ENCODE assay signal across 15 cellular contexts in genomic region chr12:22396253-22396652, GRCh38.
DNase-seq lines count a peak whose midpoint lies in the region; ATAC-seq lines count a peak whose summit lies in the region.
"Had no signal": no experiment of that assay in that cellular context is flagged by ENCODE, and none has a peak within 500 bp of the region (broad histone marks: within the 10 kb centered on the region; RNA-seq: fewer than 3 reads in every experiment).

No MANE protein-coding gene starts in this region.

- H3K4me1 ChIP-seq in CD8-positive, alpha-beta memory T cell (ENCODE audit: insufficient read depth, low read length): peaks cover 36% of the 10 kb centered on the region
- H3K4me1 ChIP-seq: transverse colon had no signal

- no peak overlapping the region for H3K27ac ChIP-seq in CD8-positive, alpha-beta memory T cell (ENCODE audit: low read depth, low read length)
- H3K27ac ChIP-seq: epithelial cell of prostate, HL-60, neutrophil, transverse colon had no signal

- H3K27ac Mint-ChIP-seq in CD8-positive, alpha-beta memory T cell: peak overlapping the region; percentile 78 to 95 (median 90)
- peak overlapping the region; percentile 89 for H3K27ac Mint-ChIP-seq in T-helper 2 cell treated with Interferon-gamma antibody and Interleukin-4, amounts not matched to agents 5 μg/mL and 100 μg/mL, for 36 hours

- no peaks in the 10 kb centered on the region for H3K9me3 ChIP-seq in CD8-positive, alpha-beta memory T cell (ENCODE audit: low read length)
- H3K9me3 ChIP-seq: neutrophil had no signal

- H3K36me3 ChIP-seq in CD8-positive, alpha-beta memory T cell (ENCODE audit: insufficient read depth, low read length): no peaks in the 10 kb centered on the region
- H3K36me3 ChIP-seq: MG63, neutrophil, transverse colon had no signal

- peaks cover 0 to under 1% (median 0%) of the 10 kb centered on the region in 3 donors for H3K36me3 Mint-ChIP-seq in CD8-positive, alpha-beta memory T cell
- no peaks in the 10 kb centered on the region for H3K36me3 Mint-ChIP-seq in T-helper 2 cell treated with Interferon-gamma antibody and Interleukin-4, amounts not matched to agents 5 μg/mL and 100 μg/mL, for 36 hours (ENCODE audit: low read depth)

- no peaks in the 10 kb centered on the region for H3K27me3 Mint-ChIP-seq in CD8-positive, alpha-beta memory T cell
- no peaks in the 10 kb centered on the region for H3K27me3 Mint-ChIP-seq in T-helper 2 cell treated with Interferon-gamma antibody and Interleukin-4, amounts not matched to agents 5 μg/mL and 100 μg/mL, for 36 hours (ENCODE audit: low read depth)

- ATAC-seq in GM18511 (IDR thresholded peaks at IDR 0.05; ENCODE audit: unreplicated experiment): peak; percentile 61

- peaks cover 37 to 51% (median 51%) of the 10 kb centered on the region in 3 donors for H3K4me1 Mint-ChIP-seq in CD8-positive, alpha-beta memory T cell
- peaks cover 25% of the 10 kb centered on the region for H3K4me1 Mint-ChIP-seq in T-helper 2 cell treated with Interferon-gamma antibody and Interleukin-4, amounts not matched to agents 5 μg/mL and 100 μg/mL, for 36 hours (ENCODE audit: low read depth)

- H3K4me3 ChIP-seq in CD8-positive, alpha-beta memory T cell (ENCODE audit: low read length): no peak overlapping the region
- H3K4me3 ChIP-seq: MG63, transverse colon had no signal

- no peaks in the 10 kb centered on the region for H3K27me3 ChIP-seq in CD8-positive, alpha-beta memory T cell (ENCODE audit: insufficient read depth, low read length, poor library complexity, severe bottlenecking)
- H3K27me3 ChIP-seq: MG63, neutrophil, transverse colon had no signal

- DNase-seq in CD8-positive, alpha-beta memory T cell: peak in 3 of 5 donors; percentile 8 to 64 (median 64)
- no peak for DNase-seq in T-helper 2 cell treated with Interferon-gamma antibody and Interleukin-4, amounts not matched to agents 5 μg/mL and 100 μg/mL, for 36 hours (ENCODE audit: low spot score)
- DNase-seq in central memory CD4-positive, alpha-beta T cell: peak; percentile 65
- DNase-seq in NCI-H748 (lab: John Stamatoyannopoulos, UW; ENCODE audit: unreplicated experiment): no peak
- DNase-seq in NK-92 treated with Interleukin-12 subunit alpha and Interleukin-12 subunit beta, amount 100 ng/mL, for 24 hours (lab: John Stamatoyannopoulos, UW): no peak
- DNase-seq in NCI-H146 (lab: John Stamatoyannopoulos, UW): no peak
- DNase-seq in NCI-H524 treated with DMSO at 0.1 percent for 48 hours (lab: John Stamatoyannopoulos, UW): no peak
- DNase-seq: hypothalamus, MG63, NCI-H2227 treated with DMSO at 0.1 percent for 48 hours, transverse colon had no signal

- peak overlapping the region; percentile 38 to 78 (median 63) for H3K4me3 Mint-ChIP-seq in CD8-positive, alpha-beta memory T cell
- H3K4me3 Mint-ChIP-seq in T-helper 2 cell treated with Interferon-gamma antibody and Interleukin-4, amounts not matched to agents 5 μg/mL and 100 μg/mL, for 36 hours: peak overlapping the region; percentile 71

- POLR2A ChIA-PET in CD8-positive, alpha-beta memory T cell (lab: Charles Lee): interaction anchor here (1.2 to 3.0 kb wide), 3 partner anchors 13 to 61 kb away, joined by 4 to 40 read pairs (median 15); no protein-coding TSS in a partner anchor

- CTCF ChIA-PET in CD8-positive, alpha-beta memory T cell (lab: Charles Lee): interaction anchor here (1.0 to 2.7 kb wide), 5 partner anchors 14 to 313 kb away, joined by 3 to 8 read pairs (median 5); no protein-coding TSS in a partner anchor

- peaks cover 0 to 9% (median 2%) of the 10 kb centered on the region in 5 donors for H3K9me3 Mint-ChIP-seq in CD8-positive, alpha-beta memory T cell
- H3K9me3 Mint-ChIP-seq in T-helper 2 cell treated with Interferon-gamma antibody and Interleukin-4, amounts not matched to agents 5 μg/mL and 100 μg/mL, for 36 hours: peaks cover 4% of the 10 kb centered on the region

Comparison
In these comparisons a context has a peak if more than half of its experiments do, and no peak if none do; other contexts are left out.
1. DNase-seq: peak in CD8-positive, alpha-beta memory T cell (3 of 5) and central memory CD4-positive, alpha-beta T cell (single experiment); none in T-helper 2 cell treated with Interferon-gamma antibody and Interleukin-4, amounts not matched to agents 5 μg/mL and 100 μg/mL, for 36 hours (single experiment), NCI-H748 (single experiment), NK-92 treated with Interleukin-12 subunit alpha and Interleukin-12 subunit beta, amount 100 ng/mL, for 24 hours (single experiment), NCI-H146 (single experiment) and NCI-H524 treated with DMSO at 0.1 percent for 48 hours (single experiment).